9 cellular contexts compared by ENCODE assay signal in genomic region chr1:17222557-17222956, GRCh38. TPM values are rescaled to one million over a fixed set of nuclear protein-coding genes. Genes with fewer than 3 reads are reported as not detected.
"Had no signal": no experiment of that assay in that cellular context is flagged by ENCODE, and none has a peak within 500 bp of the region (broad histone marks: within the 10 kb centered on the region; RNA-seq: fewer than 3 reads in every experiment).

No MANE protein-coding gene starts in this region.

- H3K4me3 ChIP-seq: GM23248, K562 had no signal

- H3K9ac ChIP-seq: GM23248 had no signal

- FAIRE-seq: H54, HTR-8/SVneo, K562 had no signal

- H2AFZ ChIP-seq: GM23248 had no signal

- DNase-seq: GM23248, GOT3, H9, HCEC 1CT, HFFc6, IMR-90 had no signal

- ATAC-seq: K562 had no signal

- H3K27ac ChIP-seq: GM23248 had no signal

RNA-seq across cellular contexts. Expression of gene PADI1, which starts 17.6 kb away (rescaled TPM):
- total RNA-seq: IMR-90, K562 had no signal
- polyA plus RNA-seq: K562 had no signal

RNA-seq across cellular contexts. Expression of gene PADI3, which starts 26.3 kb away (rescaled TPM):
- total RNA-seq: GM23248, IMR-90, K562 had no signal
- polyA plus RNA-seq: GM23248, IMR-90, K562 had no signal
